In genomic region chr9:75064307-75065025, GRCh38 we compare ENCODE assay signal across 14 cellular contexts. TPM values are rescaled to one million over a fixed set of nuclear protein-coding genes. Genes with fewer than 3 reads are reported as not detected.
DNase-seq lines count a peak whose midpoint lies in the region; ATAC-seq, FAIRE-seq and TF ChIP-seq lines count a peak whose summit lies in the region.
"Had no signal": no experiment of that assay in that cellular context is flagged by ENCODE, and none has a peak within 500 bp of the region (broad histone marks: within the 10 kb centered on the region; RNA-seq: fewer than 3 reads in every experiment).

No MANE protein-coding gene starts in this region.

- no peaks in the 10 kb centered on the region for H3K9me3 Mint-ChIP-seq in type B pancreatic cell

- H3K4me3 ChIP-seq in AG09309 (ENCODE audit: control insufficient read depth, low read depth, low read length) (no peak overlapping the region), bronchial epithelial cell (ENCODE audit: low read depth, low read length) (no peak overlapping the region)

- FAIRE-seq in bronchial epithelial cell (lab: Jason Lieb, UNC): no peak

- no peak overlapping the region for H3K27ac Mint-ChIP-seq in type B pancreatic cell
- H3K27ac Mint-ChIP-seq: B cell, nephron progenitor cell had no signal

- H3K36me3 Mint-ChIP-seq in type B pancreatic cell: no peaks in the 10 kb centered on the region

- DNase-seq in AG09309 (ENCODE audit: low read depth) (peak; percentile 37), HS-5 (ENCODE audit: low read depth) (peak; percentile 25), bronchial epithelial cell (ENCODE audit: low read depth) (peak; percentile 30), iris pigment epithelial cell (ENCODE audit: low read depth) (peak; percentile 61), type B pancreatic cell (ENCODE audit: extremely low spot score, unreplicated experiment) (no peak), NCI-H82 (lab: John Stamatoyannopoulos, UW) (no peak)
- DNase-seq: MV-4-11, NCI-H510A, nephron progenitor cell, SIG-M5 had no signal

- ATAC-seq in HG03521 (IDR thresholded peaks at IDR 0.05; ENCODE audit: unreplicated experiment): no peak
- no peak for ATAC-seq in HG02588 (IDR thresholded peaks at IDR 0.05; ENCODE audit: unreplicated experiment)
- ATAC-seq: esophagus mucosa had no signal

- H3K4me1 Mint-ChIP-seq in type B pancreatic cell (ENCODE audit: unreplicated experiment): no peaks in the 10 kb centered on the region
- H3K4me1 Mint-ChIP-seq: B cell, nephron progenitor cell had no signal

- TF ChIP-seq CTCF in AG09309 (IDR thresholded peaks at IDR 0.05; ENCODE audit: control insufficient read depth, insufficient read depth, low read depth, low read length, missing control alignments): no peak
- no peak for TF ChIP-seq CTCF in bronchial epithelial cell (IDR thresholded peaks at IDR 0.05; ENCODE audit: insufficient read depth, low read length, severe bottlenecking)
- no peak for TF ChIP-seq CTCF in type B pancreatic cell (conservative IDR thresholded peaks at IDR 0.05)

- no peak overlapping the region for H3K4me3 Mint-ChIP-seq in type B pancreatic cell
- H3K4me3 Mint-ChIP-seq: B cell, nephron progenitor cell had no signal

- H3K27me3 ChIP-seq in bronchial epithelial cell (ENCODE audit: control insufficient read depth, insufficient read depth, low read length): no peaks in the 10 kb centered on the region

- peaks cover 5% of the 10 kb centered on the region for H3K36me3 ChIP-seq in bronchial epithelial cell (ENCODE audit: control insufficient read depth, insufficient read depth, low read length)

- H3K27me3 Mint-ChIP-seq in type B pancreatic cell: no peaks in the 10 kb centered on the region
- H3K27me3 Mint-ChIP-seq: B cell had no signal

RNA-seq across cellular contexts. Expression of gene NMRK1, which starts 23.5 kb away (rescaled TPM):
- 16.0 and 16.8 TPM in 2 replicates for total RNA-seq in bronchial epithelial cell
- total RNA-seq in type B pancreatic cell (ENCODE audit: low replicate concordance): 7.5 and 8.2 TPM in 2 replicates

RNA-seq across cellular contexts. Expression of gene OSTF1, which starts 23.8 kb away (rescaled TPM):
- total RNA-seq in bronchial epithelial cell: 71.1 and 103 TPM in 2 replicates
- total RNA-seq in type B pancreatic cell (ENCODE audit: low replicate concordance): 18.3 and 31.9 TPM in 2 replicates

RNA-seq across cellular contexts. Expression of gene CARNMT1, which starts 36.4 kb away (rescaled TPM):
- total RNA-seq in bronchial epithelial cell: 20.1 and 28.4 TPM in 2 replicates
- 21.3 and 22.7 TPM in 2 replicates for total RNA-seq in type B pancreatic cell (ENCODE audit: low replicate concordance)

Comparison
In these comparisons a context has a peak if more than half of its experiments do, and no peak if none do; other contexts are left out.
1. DNase-seq: peak in AG09309 (single experiment), HS-5 (single experiment), bronchial epithelial cell (single experiment) and iris pigment epithelial cell (single experiment); none in type B pancreatic cell (single experiment) and NCI-H82 (single experiment).